ENCODE assay signal across 10 cellular contexts in genomic region chr2:197210450-197210849, GRCh38.
DNase-seq lines count a peak whose midpoint lies in the region; ATAC-seq and TF ChIP-seq lines count a peak whose summit lies in the region.
"Had no signal": no experiment of that assay in that cellular context is flagged by ENCODE, and none has a peak within 500 bp of the region (broad histone marks: within the 10 kb centered on the region; RNA-seq: fewer than 3 reads in every experiment).

No MANE protein-coding gene starts in this region.

- H3K4me3 ChIP-seq in CD8-positive, alpha-beta T cell (ENCODE audit: low read depth, low read length) = peak overlapping the region; percentile 11
- no peak overlapping the region for H3K4me3 ChIP-seq in colonic mucosa
- no peak overlapping the region for H3K4me3 ChIP-seq in neuronal stem cell (ENCODE audit: low read length in 2 of 2)

- H3K18ac ChIP-seq in neuronal stem cell (ENCODE audit: low read length) = no peak overlapping the region

- no peaks in the 10 kb centered on the region for H3K79me1 ChIP-seq in neuronal stem cell (ENCODE audit: low read depth, low read length)

- no peak overlapping the region for H2BK12ac ChIP-seq in neuronal stem cell (ENCODE audit: low read length)

- H3K9me3 ChIP-seq in CD8-positive, alpha-beta T cell (ENCODE audit: low read length) = no peaks in the 10 kb centered on the region
- H3K9me3 ChIP-seq in colonic mucosa = no peaks in the 10 kb centered on the region
- no peaks in the 10 kb centered on the region for H3K9me3 ChIP-seq in neuronal stem cell (replicated peaks in 1 of 2; ENCODE audit: control insufficient read depth in 2 of 2, insufficient read depth in 1 of 2, low read depth in 1 of 2, low read length in 2 of 2)

- H3K23ac ChIP-seq in neuronal stem cell (ENCODE audit: low read depth, low read length, poor library complexity) = peak overlapping the region; percentile 10

- H3K27me3 ChIP-seq in CD8-positive, alpha-beta T cell (ENCODE audit: insufficient read depth, low read length) = no peaks in the 10 kb centered on the region
- H3K27me3 ChIP-seq in colonic mucosa = no peaks in the 10 kb centered on the region
- no peaks in the 10 kb centered on the region for H3K27me3 ChIP-seq in neuronal stem cell (ENCODE audit: control insufficient read depth in 3 of 3, insufficient read depth in 3 of 3, low read depth in 1 of 3, low read length in 3 of 3)

- intact Hi-C loops in CD8-positive, alpha-beta T cell (cut with DNase I, micrococcal nuclease) = loop anchor here in 1 of 2 experiments (5.0 kb wide), 1 partner anchor 37 kb away; no protein-coding TSS in a partner anchor
- intact Hi-C loops in colonic mucosa (cut with DNase I) = no loop called here

- H3K4ac ChIP-seq in neuronal stem cell (ENCODE audit: low read length) = no peak overlapping the region

- peak overlapping the region; percentile 54 for H3K4me3 Mint-ChIP-seq in CD8-positive, alpha-beta T cell

- no peaks in the 10 kb centered on the region for H3K36me3 ChIP-seq in CD8-positive, alpha-beta T cell (ENCODE audit: insufficient read depth, low read length)
- H3K36me3 ChIP-seq in colonic mucosa = no peaks in the 10 kb centered on the region
- no peaks in the 10 kb centered on the region for H3K36me3 ChIP-seq in neuronal stem cell (replicated peaks in 1 of 2; ENCODE audit: control insufficient read depth in 2 of 2, insufficient read depth in 2 of 2, low read length in 2 of 2)

- WGBS in neuronal stem cell (ENCODE audit: extremely low coverage in 2 of 2, insufficient read length in 2 of 2, insufficient replicate concordance in 1 of 2), 2 donors = no CpG with 5 or more reads among the region's 3 CpGs

- no peaks in the 10 kb centered on the region for H3K27me3 Mint-ChIP-seq in CD8-positive, alpha-beta T cell (ENCODE audit: low read depth)

- no peak overlapping the region for H2BK120ac ChIP-seq in neuronal stem cell (ENCODE audit: low read depth, low read length)

- no peak overlapping the region for H3K4me2 ChIP-seq in neuronal stem cell (ENCODE audit: insufficient read depth, low read length, poor library complexity, severe bottlenecking)

- peak overlapping the region; percentile 24 for H3K27ac ChIP-seq in CD8-positive, alpha-beta T cell (ENCODE audit: low read depth, low read length)
- H3K27ac ChIP-seq in colonic mucosa (peak overlapping the region; percentile 23), neuronal stem cell (replicated peaks; ENCODE audit: low read length) (no peak overlapping the region)

- peaks cover 25% of the 10 kb centered on the region for H3K36me3 Mint-ChIP-seq in CD8-positive, alpha-beta T cell

- peak overlapping the region; percentile 100 for H3K27ac Mint-ChIP-seq in CD8-positive, alpha-beta T cell

- H3K14ac ChIP-seq in neuronal stem cell (ENCODE audit: low read length) = no peak overlapping the region

- no peak overlapping the region for H2BK5ac ChIP-seq in neuronal stem cell (ENCODE audit: low read length)

- no peak overlapping the region for H4K91ac ChIP-seq in neuronal stem cell (ENCODE audit: low read depth, low read length, poor library complexity)

- H2AFZ ChIP-seq in neuronal stem cell (ENCODE audit: low read length) = no peak overlapping the region

- POLR2A ChIA-PET in CD8-positive, alpha-beta T cell (lab: Charles Lee) = interaction anchor here (1.0 to 17.9 kb wide), 5 partner anchors 13 to 97 kb away, joined by 3 to 288 read pairs (median 5); partner anchors contain the start of gene ANKRD44

- peak overlapping the region in 1 of 2 donors; percentile 28 for H3K9ac ChIP-seq in colonic mucosa (ENCODE audit: low read depth in 2 of 2, low read length in 2 of 2)
- no peak overlapping the region for H3K9ac ChIP-seq in neuronal stem cell (ENCODE audit: low read depth, low read length, poor library complexity)

- H2BK15ac ChIP-seq in neuronal stem cell (ENCODE audit: low read length) = no peak overlapping the region

- TF ChIP-seq CTCF in CD8-positive, alpha-beta T cell (IDR thresholded peaks at IDR 0.05) = no peak
- TF ChIP-seq CTCF in colonic mucosa (IDR thresholded peaks at IDR 0.05) = no peak

- peaks cover 99% of the 10 kb centered on the region for H3K4me1 ChIP-seq in CD8-positive, alpha-beta T cell (ENCODE audit: insufficient read depth, low read length)
- H3K4me1 ChIP-seq in colonic mucosa (no peaks in the 10 kb centered on the region), neuronal stem cell (ENCODE audit: control insufficient read depth in 2 of 2, insufficient read depth in 1 of 2, low read depth in 1 of 2, low read length in 2 of 2) (peaks cover 0 to 4% of the 10 kb centered on the region in 2 donors)

- H2AK5ac ChIP-seq in neuronal stem cell (ENCODE audit: low read depth, low read length) = no peak overlapping the region

- CTCF ChIA-PET in CD8-positive, alpha-beta T cell (lab: Charles Lee) = interaction anchor here (0.5 to 6.9 kb wide), 8 partner anchors 9 to 98 kb away, joined by 3 to 43 read pairs (median 3); no protein-coding TSS in a partner anchor

- no peak overlapping the region for H4K8ac ChIP-seq in neuronal stem cell (ENCODE audit: low read depth, low read length)

- H3K9me3 Mint-ChIP-seq in CD8-positive, alpha-beta T cell = no peaks in the 10 kb centered on the region

- peaks cover 97% of the 10 kb centered on the region for H3K4me1 Mint-ChIP-seq in CD8-positive, alpha-beta T cell (ENCODE audit: low read depth)

- ATAC-seq in CD8-positive, alpha-beta T cell = no peak
- ATAC-seq in HG03432 (IDR thresholded peaks at IDR 0.05; ENCODE audit: unreplicated experiment) (no peak), HG02759 (IDR thresholded peaks at IDR 0.05; ENCODE audit: unreplicated experiment) (no peak)

- DNase-seq in CD8-positive, alpha-beta T cell = no peak
- DNase-seq in LHCN-M2 (ENCODE audit: low read depth) (peak; percentile 52), colonic mucosa (no peak), neuronal stem cell (ENCODE audit: low spot score) (no peak), kidney glomerular epithelial cell (lab: John Stamatoyannopoulos, UW) (no peak), SIG-M5 treated with dmso at 0.1 percent for 504 hours (lab: John Stamatoyannopoulos, UW; ENCODE audit: unreplicated experiment) (no peak)
- DNase-seq: NCI-H2081, posterior cingulate gyrus had no signal
